Comparison of ENCODE assay signal across 17 cellular contexts in the genomic region with DNA sequence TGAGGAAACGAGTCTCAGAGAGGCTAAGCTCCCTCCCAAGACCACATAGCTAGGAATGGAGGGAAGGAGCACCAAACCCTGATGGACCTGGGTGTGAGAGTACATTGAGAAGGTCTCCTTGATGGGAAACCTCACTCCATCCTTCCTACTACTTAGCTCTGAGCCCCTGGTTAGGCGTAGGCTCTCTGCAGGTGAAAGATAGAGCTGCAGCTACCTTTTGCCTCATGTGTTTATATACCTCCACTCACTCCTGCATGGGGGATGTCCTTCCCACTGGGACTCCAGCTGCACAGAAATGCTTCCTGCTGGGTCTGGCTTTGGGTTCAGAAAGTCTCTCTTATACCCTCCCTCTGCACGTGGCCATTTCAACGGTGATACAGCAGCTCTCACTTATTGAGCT.
"Had no signal": no experiment of that assay in that cellular context is flagged by ENCODE, and none has a peak within 500 bp of the region (broad histone marks: within the 10 kb centered on the region; RNA-seq: fewer than 3 reads in every experiment).

No MANE protein-coding gene starts in this region.

- H2AFZ ChIP-seq: hepatocyte, parathyroid adenoma had no signal

- H3K4me2 ChIP-seq: hepatocyte had no signal

- ATAC-seq: foreskin keratinocyte; naive thymus-derived CD4-positive, alpha-beta T cell; psoas muscle; stimulated activated naive CD8-positive, alpha-beta T cell treated with anti-CD3 and anti-CD28 coated beads, Interleukin-15, amount 100 ng/mL, for 72 hours had no signal

- H3K27me3 ChIP-seq: foreskin keratinocyte, hepatocyte, sigmoid colon, testis, transverse colon had no signal

- H3K4me1 ChIP-seq: parathyroid adenoma, psoas muscle, testis, transverse colon had no signal

- H3K9ac ChIP-seq: parathyroid adenoma had no signal

- H3K4me3 ChIP-seq: hepatocyte, psoas muscle, sigmoid colon, skin epidermis, testis, transverse colon had no signal

- H3K27ac ChIP-seq: foreskin keratinocyte, hepatocyte, parathyroid adenoma, psoas muscle, sigmoid colon, skin epidermis, testis, transverse colon had no signal

- H3K9me3 ChIP-seq: psoas muscle, sigmoid colon, testis, transverse colon had no signal

- H3K36me3 ChIP-seq: sigmoid colon, transverse colon had no signal

- DNase-seq: erythroblast; foreskin keratinocyte; mammary epithelial cell; naive thymus-derived CD4-positive, alpha-beta T cell; nephron progenitor cell; psoas muscle; retina; sigmoid colon; stimulated activated CD4-positive, alpha-beta T cell treated with anti-CD3 and anti-CD28 coated beads, Interleukin-2, amount 100 ng/mL, for 24 hours; stimulated activated CD4-positive, alpha-beta T cell treated with anti-CD3 and anti-CD28 coated beads, Interleukin-4, amount 100 ng/mL, for 4 hours; stimulated activated naive B cell treated with anti-CD40 and anti-IgM and Interleukin-4, amounts not matched to agents 10 μg/mL and 1 μg/mL and 100 μg/mL, for 72 hours; stimulated activated naive CD8-positive, alpha-beta T cell treated with anti-CD3 and anti-CD28 coated beads, Interleukin-15, amount 100 ng/mL, for 72 hours; testis; transverse colon had no signal

- H3K79me2 ChIP-seq: hepatocyte, parathyroid adenoma had no signal
